In genomic region chr11:108743851-108744250, GRCh38 we compare ENCODE assay signal across 21 cellular contexts.
DNase-seq lines count a peak whose midpoint lies in the region; ATAC-seq and TF ChIP-seq lines count a peak whose summit lies in the region.
"Had no signal": no experiment of that assay in that cellular context is flagged by ENCODE, and none has a peak within 500 bp of the region (broad histone marks: within the 10 kb centered on the region; RNA-seq: fewer than 3 reads in every experiment).

No MANE protein-coding gene starts in this region.

- 87 to 95% (median 92%) methylated on average over 3 of the region's 3 CpGs for whole genome bisulfite sequencing in spleen, 5 donors

- peaks cover 0 to 5% (median 0%) of the 10 kb centered on the region in 6 donors for H3K36me3 ChIP-seq in spleen
- H3K36me3 ChIP-seq: BE2C, HAP-1 had no signal

- H3K36me3 Mint-ChIP-seq in stimulated activated naive B cell treated with anti-CD40 and anti-IgM and Interleukin-4, amounts not matched to agents 10 μg/mL and 1 μg/mL and 100 μg/mL, for 72 hours, result peaks cover 31 to 32% of the 10 kb centered on the region in 2 donors

- no peak for TF ChIP-seq POLR2A in spleen (IDR thresholded peaks at IDR 0.05)

- H3K4me1 Mint-ChIP-seq in stimulated activated naive B cell treated with anti-CD40 and anti-IgM and Interleukin-4, amounts not matched to agents 10 μg/mL and 1 μg/mL and 100 μg/mL, for 72 hours, result peaks cover 0 to 2% of the 10 kb centered on the region in 2 donors

- H3K27ac ChIP-seq in spleen, result no peak overlapping the region
- H3K27ac ChIP-seq: GM23248 had no signal

- TF ChIP-seq CTCF in fibroblast of the aortic adventitia (IDR thresholded peaks at IDR 0.05; ENCODE audit: insufficient read depth, low read length) (no peak), spleen (IDR thresholded peaks at IDR 0.05 in 8 of 11, conservative IDR thresholded peaks at IDR 0.05 in 3 of 11) (no peak)

- H3K4me3 Mint-ChIP-seq in stimulated activated naive B cell treated with anti-CD40 and anti-IgM and Interleukin-4, amounts not matched to agents 10 μg/mL and 1 μg/mL and 100 μg/mL, for 72 hours, result no peak overlapping the region
- H3K4me3 Mint-ChIP-seq: CD4-positive, CD25-positive, alpha-beta regulatory T cell; CD8-positive, alpha-beta memory T cell; IgD-negative memory B cell had no signal

- intact Hi-C loops in spleen (cut with DNase I; ENCODE audit: low total_unique reads), result no loop called here

- no peak overlapping the region for H3K27ac Mint-ChIP-seq in stimulated activated naive B cell treated with anti-CD40 and anti-IgM and Interleukin-4, amounts not matched to agents 10 μg/mL and 1 μg/mL and 100 μg/mL, for 72 hours
- H3K27ac Mint-ChIP-seq: CD4-positive, CD25-positive, alpha-beta regulatory T cell; CD8-positive, alpha-beta memory T cell; IgD-negative memory B cell had no signal

- no peaks in the 10 kb centered on the region for H3K27me3 ChIP-seq in spleen (replicated peaks in 1 of 7)
- H3K27me3 ChIP-seq: BE2C had no signal

- peaks cover 9 to 10% of the 10 kb centered on the region in 2 donors for H3K9me3 Mint-ChIP-seq in stimulated activated naive B cell treated with anti-CD40 and anti-IgM and Interleukin-4, amounts not matched to agents 10 μg/mL and 1 μg/mL and 100 μg/mL, for 72 hours

- no peaks in the 10 kb centered on the region for H3K4me1 ChIP-seq in spleen
- H3K4me1 ChIP-seq: BE2C, HAP-1 had no signal

- ATAC-seq in GM18870 (IDR thresholded peaks at IDR 0.05; ENCODE audit: unreplicated experiment), result no peak
- no peak for ATAC-seq in stimulated activated naive B cell treated with anti-CD40 and anti-IgM and Interleukin-4, amounts not matched to agents 10 μg/mL and 1 μg/mL and 100 μg/mL, for 72 hours (replicated peaks)

- H3K27me3 Mint-ChIP-seq in stimulated activated naive B cell treated with anti-CD40 and anti-IgM and Interleukin-4, amounts not matched to agents 10 μg/mL and 1 μg/mL and 100 μg/mL, for 72 hours, result no peaks in the 10 kb centered on the region
- H3K27me3 Mint-ChIP-seq: CD4-positive, CD25-positive, alpha-beta regulatory T cell; CD8-positive, alpha-beta memory T cell; IgD-negative memory B cell had no signal

- H3K9me3 ChIP-seq in spleen, result peaks cover 0 to 18% (median 12%) of the 10 kb centered on the region in 8 donors
- H3K9me3 ChIP-seq: BE2C, HAP-1 had no signal

- DNase-seq in GM03348 (ENCODE audit: low spot score) (peak; percentile 15), amniotic epithelial cell (ENCODE audit: low read depth) (peak; percentile 13), fibroblast of gingiva (ENCODE audit: low read depth) (peak; percentile 27), fibroblast of the aortic adventitia (ENCODE audit: low read depth) (peak; percentile 41), GM19240 (ENCODE audit: insufficient read length, low spot score) (no peak), spleen (no peak)
- no peak for DNase-seq in stimulated activated naive B cell treated with anti-CD40 and anti-IgM and Interleukin-4, amounts not matched to agents 10 μg/mL and 1 μg/mL and 100 μg/mL, for 72 hours
- DNase-seq: BE2C; C1 segment of cervical spinal cord; CD4-positive, CD25-positive, alpha-beta regulatory T cell; CD8-positive, alpha-beta memory T cell; COR-L47; DMS 273 treated with DMSO at 0.1 percent for 48 hours; DMS53; DND-41; EL; GM23248; KBM-7 had no signal

- no peak overlapping the region for H3K4me3 ChIP-seq in fibroblast of the aortic adventitia (ENCODE audit: low read depth, low read length)
- H3K4me3 ChIP-seq in spleen, result no peak overlapping the region
- H3K4me3 ChIP-seq: GM23248, HAP-1 had no signal

Comparison
In these comparisons a context has a peak if more than half of its experiments do, and no peak if none do; other contexts are left out.
1. DNase-seq: peak in GM03348 (single experiment), amniotic epithelial cell (single experiment), fibroblast of gingiva (single experiment) and fibroblast of the aortic adventitia (single experiment); none in GM19240 (single experiment), spleen (single experiment) and stimulated activated naive B cell treated with anti-CD40 and anti-IgM and Interleukin-4, amounts not matched to agents 10 μg/mL and 1 μg/mL and 100 μg/mL, for 72 hours (single experiment).